9 cellular contexts compared by ENCODE assay signal in the genomic region with DNA sequence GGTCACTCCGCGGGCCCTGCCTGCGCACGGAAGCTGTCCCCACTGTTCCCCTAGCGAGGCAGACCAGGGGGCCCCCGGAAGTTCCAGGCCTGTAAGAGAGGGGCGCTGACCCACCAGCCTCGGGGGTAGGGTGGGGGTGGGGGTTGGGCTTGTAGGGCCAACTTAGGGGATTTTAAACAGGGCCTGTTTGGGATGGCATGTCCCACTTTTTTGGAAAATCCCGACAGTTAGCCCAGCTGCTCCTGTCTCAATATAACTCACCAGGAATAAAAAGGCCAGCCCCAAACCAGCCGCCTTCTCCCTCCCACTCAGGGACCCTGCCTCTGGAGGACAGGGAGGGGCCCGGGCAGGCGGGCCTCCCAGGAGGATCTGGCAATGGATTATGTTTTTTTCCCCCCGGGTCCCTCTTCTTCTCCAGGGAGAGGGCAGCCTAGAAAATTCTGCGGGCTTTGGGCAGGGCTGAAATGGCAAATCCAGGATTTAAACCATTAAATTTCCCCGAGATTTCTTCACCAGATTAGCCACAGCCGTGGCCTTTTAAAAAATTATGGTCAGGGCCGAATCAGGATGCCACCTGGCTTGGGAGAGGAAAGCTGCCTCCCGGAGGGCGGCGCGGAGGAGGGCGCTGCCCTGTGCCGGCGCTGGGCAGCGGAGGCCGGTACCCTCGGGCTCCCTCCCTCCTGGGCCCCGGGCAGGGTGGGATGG. TPM values are rescaled to one million over a fixed set of nuclear protein-coding genes. Genes with fewer than 3 reads are reported as not detected.
DNase-seq lines count a peak whose midpoint lies in the region; ATAC-seq and TF ChIP-seq lines count a peak whose summit lies in the region.
"Had no signal": no experiment of that assay in that cellular context is flagged by ENCODE, and none has a peak within 500 bp of the region (broad histone marks: within the 10 kb centered on the region; RNA-seq: fewer than 3 reads in every experiment).

No MANE protein-coding gene starts in this region.

- CTCF ChIA-PET in activated CD8-positive, alpha-beta memory T cell treated with anti-CD3 and anti-CD28 coated beads, Interleukin-2, amount 10 ng/mL, durations not matched to agents 7 days and 5 days (lab: Charles Lee), result no interaction called here

- DNase-seq in activated CD8-positive, alpha-beta memory T cell treated with anti-CD3 and anti-CD28 coated beads, Interleukin-2, amount 50 U/mL, for 48 hours, result peak; percentile 43
- DNase-seq in activated CD8-positive, alpha-beta memory T cell treated with anti-CD3 and anti-CD28 coated beads, Interleukin-2, amount 10 ng/mL, durations not matched to agents 7 days and 5 days, result no peak
- DNase-seq in central memory CD8-positive, alpha-beta T cell (ENCODE audit: low spot score in 2 of 2), result no peak
- no peak for DNase-seq in mesendoderm
- DNase-seq in tibial artery, result peak in 1 of 2 donors; percentile 53
- no peak for DNase-seq in stimulated activated naive CD8-positive, alpha-beta T cell treated with anti-CD3 and anti-CD28 coated beads, Interleukin-15, Interleukin-2, amounts not matched to agents 100 U/mL and 50 U/mL, for 24 hours
- DNase-seq in NCI-H226, result no peak

- H4K5ac ChIP-seq in mesendoderm (ENCODE audit: low read length), result no peak overlapping the region

- H3K9ac ChIP-seq in mesendoderm (ENCODE audit: low read length), result peak overlapping the region; percentile 80
- H3K9ac ChIP-seq: BLaER1 had no signal

- ATAC-seq in activated CD8-positive, alpha-beta memory T cell treated with anti-CD3 and anti-CD28 coated beads, Interleukin-2, amount 10 ng/mL, durations not matched to agents 7 days and 5 days, result no peak
- no peak for ATAC-seq in central memory CD8-positive, alpha-beta T cell (replicated peaks; ENCODE audit: extremely low read depth, poor library complexity, severe bottlenecking)
- ATAC-seq in stimulated activated naive CD8-positive, alpha-beta T cell treated with anti-CD3 and anti-CD28 coated beads, Interleukin-15, Interleukin-2, amounts not matched to agents 100 U/mL and 50 U/mL, for 24 hours, result no peak
- ATAC-seq in GM21576 (IDR thresholded peaks at IDR 0.05; ENCODE audit: unreplicated experiment), result no peak

- H3K36me3 ChIP-seq in mesendoderm (ENCODE audit: control insufficient read depth, insufficient read depth, low read length) (no peaks in the 10 kb centered on the region), tibial artery (no peaks in the 10 kb centered on the region)
- H3K36me3 ChIP-seq: BLaER1 had no signal

- H3K36me3 Mint-ChIP-seq in activated CD8-positive, alpha-beta memory T cell treated with anti-CD3 and anti-CD28 coated beads, Interleukin-2, amount 10 ng/mL, durations not matched to agents 7 days and 5 days, result no peaks in the 10 kb centered on the region
- H3K36me3 Mint-ChIP-seq in central memory CD8-positive, alpha-beta T cell (ENCODE audit: insufficient read depth), result peaks cover 4% of the 10 kb centered on the region

- no CpG with 5 or more reads among the region's 28 CpGs for WGBS in mesendoderm (ENCODE audit: extremely low coverage, insufficient coverage, low lambda C conversion rate)

- peak overlapping the region; percentile 92 for H3K4ac ChIP-seq in mesendoderm (ENCODE audit: low read depth, low read length)

- H3K4me3 ChIP-seq in mesendoderm (ENCODE audit: low read length) (peak overlapping the region; percentile 50), tibial artery (peak overlapping the region; percentile 40 to 58)

- H3K4me1 ChIP-seq in mesendoderm (ENCODE audit: control insufficient read depth, low read depth, low read length) (peaks cover 2% of the 10 kb centered on the region), tibial artery (peaks cover 0 to 26% (median 16%) of the 10 kb centered on the region in 4 donors)

- H2AK5ac ChIP-seq in mesendoderm (ENCODE audit: low read length), result no peak overlapping the region

- intact Hi-C loops in tibial artery (cut with DNase I; ENCODE audit: low total_unique reads), result no loop called here

- peak overlapping the region; percentile 69 for H3K4me2 ChIP-seq in mesendoderm (ENCODE audit: low read length)

- H2BK120ac ChIP-seq in mesendoderm (ENCODE audit: low read depth, low read length), result no peak overlapping the region

- H2BK15ac ChIP-seq in mesendoderm (replicated peaks; ENCODE audit: low read depth), result peak overlapping the region; percentile 7

- H3K79me1 ChIP-seq in mesendoderm (ENCODE audit: low read length), result peaks cover 7% of the 10 kb centered on the region

- peak overlapping the region; percentile 90 for H3K56ac ChIP-seq in mesendoderm (ENCODE audit: low read length)

- H3K9me3 ChIP-seq in tibial artery, result no peaks in the 10 kb centered on the region
- H3K9me3 ChIP-seq: BLaER1 had no signal

- H3K27ac ChIP-seq in mesendoderm (ENCODE audit: low read depth, low read length) (peak overlapping the region; percentile 40), tibial artery (no peak overlapping the region)
- H3K27ac ChIP-seq: BLaER1 had no signal

- peaks cover 3% of the 10 kb centered on the region for H3K4me1 Mint-ChIP-seq in activated CD8-positive, alpha-beta memory T cell treated with anti-CD3 and anti-CD28 coated beads, Interleukin-2, amount 10 ng/mL, durations not matched to agents 7 days and 5 days
- no peaks in the 10 kb centered on the region for H3K4me1 Mint-ChIP-seq in central memory CD8-positive, alpha-beta T cell

- no peak overlapping the region for H4K8ac ChIP-seq in mesendoderm (ENCODE audit: low read depth, low read length)

- H3K4me3 Mint-ChIP-seq in activated CD8-positive, alpha-beta memory T cell treated with anti-CD3 and anti-CD28 coated beads, Interleukin-2, amount 10 ng/mL, durations not matched to agents 7 days and 5 days, result no peak overlapping the region
- peak overlapping the region; percentile 18 for H3K4me3 Mint-ChIP-seq in central memory CD8-positive, alpha-beta T cell

- peaks cover 22% of the 10 kb centered on the region for H3K79me2 ChIP-seq in mesendoderm (ENCODE audit: control insufficient read depth, insufficient read depth, low read length)

- H3K27ac Mint-ChIP-seq in activated CD8-positive, alpha-beta memory T cell treated with anti-CD3 and anti-CD28 coated beads, Interleukin-2, amount 10 ng/mL, durations not matched to agents 7 days and 5 days, result no peak overlapping the region
- no peak overlapping the region for H3K27ac Mint-ChIP-seq in central memory CD8-positive, alpha-beta T cell (ENCODE audit: low read depth)

- no peak for TF ChIP-seq CTCF in tibial artery (IDR thresholded peaks at IDR 0.05)

- no peaks in the 10 kb centered on the region for H3K9me3 Mint-ChIP-seq in activated CD8-positive, alpha-beta memory T cell treated with anti-CD3 and anti-CD28 coated beads, Interleukin-2, amount 10 ng/mL, durations not matched to agents 7 days and 5 days (ENCODE audit: low read depth)
- H3K9me3 Mint-ChIP-seq in central memory CD8-positive, alpha-beta T cell, result no peaks in the 10 kb centered on the region

- H3K27me3 ChIP-seq in mesendoderm (ENCODE audit: insufficient read depth, low read length, poor library complexity) (peaks cover 3% of the 10 kb centered on the region), tibial artery (peaks cover 0 to 85% of the 10 kb centered on the region in 2 donors)

- H3K23ac ChIP-seq in mesendoderm (ENCODE audit: low read length), result no peak overlapping the region

- peaks cover 50% of the 10 kb centered on the region for H3K27me3 Mint-ChIP-seq in activated CD8-positive, alpha-beta memory T cell treated with anti-CD3 and anti-CD28 coated beads, Interleukin-2, amount 10 ng/mL, durations not matched to agents 7 days and 5 days
- H3K27me3 Mint-ChIP-seq in central memory CD8-positive, alpha-beta T cell, result peaks cover 77% of the 10 kb centered on the region

- peak overlapping the region; percentile 83 for H3K18ac ChIP-seq in mesendoderm (ENCODE audit: low read length)

- H2BK5ac ChIP-seq in mesendoderm (ENCODE audit: low read length), result no peak overlapping the region

RNA-seq across cellular contexts. Expression of a gene that starts 1.0 kb away (rescaled TPM):
- not detected for total RNA-seq in activated CD8-positive, alpha-beta memory T cell treated with anti-CD3 and anti-CD28 coated beads, Interleukin-2, amount 10 ng/mL, durations not matched to agents 7 days and 5 days
- polyA plus RNA-seq in mesendoderm (2013, experiment 1 of 2), result 48.5 TPM
- polyA plus RNA-seq in mesendoderm (2013, experiment 2 of 2), result 52.5 TPM
